9 cellular contexts compared by ENCODE assay signal in the genomic region with DNA sequence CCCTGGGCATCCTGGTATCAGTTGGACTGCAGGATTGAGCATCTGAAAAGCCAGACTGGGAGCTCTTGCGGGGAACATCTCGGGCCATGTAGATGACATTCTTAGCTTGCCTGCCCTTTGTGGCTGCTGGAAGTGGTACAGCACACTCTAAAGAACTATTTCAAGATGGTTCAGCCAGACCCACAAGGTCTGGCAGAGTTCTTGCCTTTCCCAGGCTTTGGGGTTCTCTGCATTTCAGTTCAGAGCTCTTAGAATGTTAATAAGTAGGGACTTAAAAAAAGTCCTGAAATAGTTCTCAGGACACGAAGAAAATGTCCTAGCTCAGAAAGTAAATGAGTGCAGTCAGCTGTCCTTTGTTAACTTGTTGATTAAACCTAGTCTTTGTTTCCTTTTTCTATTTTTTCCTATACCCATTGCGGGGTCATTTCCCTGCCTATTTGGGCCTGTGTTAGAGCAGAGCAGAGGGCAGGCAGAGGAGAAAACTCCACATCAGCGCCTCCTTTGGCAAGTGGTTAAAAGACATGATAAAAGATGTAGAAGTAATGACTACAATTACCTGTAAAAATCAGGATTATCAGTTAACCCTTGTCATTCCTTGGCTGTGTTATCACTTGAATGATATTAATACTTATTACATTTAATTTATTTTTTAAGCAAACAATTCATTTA.
DNase-seq lines count a peak whose midpoint lies in the region; ATAC-seq and TF ChIP-seq lines count a peak whose summit lies in the region.
"Had no signal": no experiment of that assay in that cellular context is flagged by ENCODE, and none has a peak within 500 bp of the region (broad histone marks: within the 10 kb centered on the region; RNA-seq: fewer than 3 reads in every experiment).

No MANE protein-coding gene starts in this region.

- DNase-seq in A673 (ENCODE audit: low spot score) (no peak), GM23338 (ENCODE audit: low spot score) (peak; percentile 81), adipocyte (ENCODE audit: low read depth) (peak; percentile 9), iPS-NIHi11 (ENCODE audit: low spot score) (peak; percentile 41), ecto neural progenitor cell (ENCODE audit: low spot score) (no peak), NCI-H510A (lab: John Stamatoyannopoulos, UW) (no peak)
- DNase-seq in activated CD4-positive, alpha-beta T cell treated with anti-CD3 and anti-CD28 coated beads for 48 hours: no peak
- DNase-seq: NCI-H1092 treated with DMSO at 0.1 percent for 48 hours had no signal

- H3K4me3 ChIP-seq in A673 (ENCODE audit: low read depth, low read length, poor library complexity, severe bottlenecking) (no peak overlapping the region), GM23338 (no peak overlapping the region), adipocyte (ENCODE audit: low read length) (no peak overlapping the region)

- peaks cover 9% of the 10 kb centered on the region for H3K27me3 Mint-ChIP-seq in GM23338 (ENCODE audit: insufficient read depth, low read depth, poor library complexity)

- no peak overlapping the region for H3K4me2 ChIP-seq in GM23338

- intact Hi-C loops in A673 (cut with micrococcal nuclease; ENCODE audit: unreplicated experiment): no loop called here

- no peaks in the 10 kb centered on the region for H3K36me3 Mint-ChIP-seq in GM23338 (ENCODE audit: low read depth)

- no peaks in the 10 kb centered on the region for H3K79me2 ChIP-seq in GM23338 (replicated peaks; ENCODE audit: insufficient read depth)

- no peaks in the 10 kb centered on the region for H3F3A ChIP-seq in GM23338 (replicated peaks; ENCODE audit: low read depth)

- no peak overlapping the region for H3K9ac ChIP-seq in adipocyte (ENCODE audit: low read length)

- no peaks in the 10 kb centered on the region for H3K36me3 ChIP-seq in A673 (ENCODE audit: insufficient read depth, low read length, poor library complexity, severe bottlenecking)
- no peaks in the 10 kb centered on the region for H3K36me3 ChIP-seq in GM23338 (ENCODE audit: insufficient read depth)
- no peaks in the 10 kb centered on the region for H3K36me3 ChIP-seq in adipocyte (ENCODE audit: control insufficient read depth, insufficient read depth, low read length, severe bottlenecking)

- POLR2A ChIA-PET in A673 (lab: Charles Lee; ENCODE audit: low non-redundant PET): no interaction called here

- CTCF ChIA-PET in A673 (lab: Charles Lee): no interaction called here

- no peaks in the 10 kb centered on the region for H3K4me1 ChIP-seq in A673 (ENCODE audit: insufficient read depth, low read length, poor library complexity, severe bottlenecking)
- peaks cover 14% of the 10 kb centered on the region for H3K4me1 ChIP-seq in GM23338 (ENCODE audit: insufficient read depth)
- H3K4me1 ChIP-seq in adipocyte (ENCODE audit: control insufficient read depth, insufficient read depth, low read length): peaks cover 4% of the 10 kb centered on the region

- no TSS peak for BruUV-seq in A673 (replicated peaks; lab: Mats Ljungman, UMichigan)

- peak overlapping the region; percentile 60 for H2AFZ ChIP-seq in GM23338

- peaks cover 17% of the 10 kb centered on the region for H3K4me1 Mint-ChIP-seq in GM23338

- H3K4me3 Mint-ChIP-seq in GM23338: no peak overlapping the region

- no peaks in the 10 kb centered on the region for H3K9me3 Mint-ChIP-seq in GM23338

- no peaks in the 10 kb centered on the region for H3K9me2 ChIP-seq in GM23338 (ENCODE audit: insufficient read depth)

- H3K9me3 ChIP-seq in A673 (ENCODE audit: low read depth, low read length, poor library complexity, severe bottlenecking) (no peaks in the 10 kb centered on the region), adipocyte (ENCODE audit: control insufficient read depth, low read length) (no peaks in the 10 kb centered on the region)

- ATAC-seq in GM23338: peak; percentile 19
- no peak for ATAC-seq in GM19023 (IDR thresholded peaks at IDR 0.05; ENCODE audit: unreplicated experiment)

- no peaks in the 10 kb centered on the region for H4K20me1 ChIP-seq in GM23338 (replicated peaks; ENCODE audit: insufficient read depth)

- H3K27me3 ChIP-seq in A673 (replicated peaks; ENCODE audit: insufficient read depth, low read depth, low read length, poor library complexity) (no peaks in the 10 kb centered on the region), GM23338 (ENCODE audit: insufficient read depth) (no peaks in the 10 kb centered on the region), adipocyte (replicated peaks; ENCODE audit: control insufficient read depth, insufficient read depth, low read length) (peaks cover 3% of the 10 kb centered on the region)

- TF ChIP-seq CTCF in A673 (conservative IDR thresholded peaks at IDR 0.05; ENCODE audit: low read depth, low read length) (peak; percentile 51), GM23338 (conservative IDR thresholded peaks at IDR 0.05; ENCODE audit: low read depth in 2 of 2) (peak; percentile 57 to 61)

- H3K27ac Mint-ChIP-seq in GM23338: no peak overlapping the region

- H3K27ac ChIP-seq in A673 (ENCODE audit: low read depth, low read length, poor library complexity, severe bottlenecking): no peak overlapping the region
- no peak overlapping the region for H3K27ac ChIP-seq in GM23338 (ENCODE audit: low read depth)

TF ChIP-seq in GM23338, 12 proteins besides CTCF, POLR2A, EP300 and RAD21 (continues in another document):
- TF ChIP-seq POLR2AphosphoS5 (IDR thresholded peaks at IDR 0.05; ENCODE audit: low read depth): no peak
- no peak for TF ChIP-seq ZNF114 (CRISPR knock-in tag; IDR thresholded peaks at IDR 0.05)
- TF ChIP-seq ZNF331 (CRISPR knock-in tag; IDR thresholded peaks at IDR 0.05; ENCODE audit: low read depth): no peak
- TF ChIP-seq EZH2phosphoT487 (IDR thresholded peaks at IDR 0.05; ENCODE audit: unreplicated experiment): no peak
- TF ChIP-seq, protein P1, sequence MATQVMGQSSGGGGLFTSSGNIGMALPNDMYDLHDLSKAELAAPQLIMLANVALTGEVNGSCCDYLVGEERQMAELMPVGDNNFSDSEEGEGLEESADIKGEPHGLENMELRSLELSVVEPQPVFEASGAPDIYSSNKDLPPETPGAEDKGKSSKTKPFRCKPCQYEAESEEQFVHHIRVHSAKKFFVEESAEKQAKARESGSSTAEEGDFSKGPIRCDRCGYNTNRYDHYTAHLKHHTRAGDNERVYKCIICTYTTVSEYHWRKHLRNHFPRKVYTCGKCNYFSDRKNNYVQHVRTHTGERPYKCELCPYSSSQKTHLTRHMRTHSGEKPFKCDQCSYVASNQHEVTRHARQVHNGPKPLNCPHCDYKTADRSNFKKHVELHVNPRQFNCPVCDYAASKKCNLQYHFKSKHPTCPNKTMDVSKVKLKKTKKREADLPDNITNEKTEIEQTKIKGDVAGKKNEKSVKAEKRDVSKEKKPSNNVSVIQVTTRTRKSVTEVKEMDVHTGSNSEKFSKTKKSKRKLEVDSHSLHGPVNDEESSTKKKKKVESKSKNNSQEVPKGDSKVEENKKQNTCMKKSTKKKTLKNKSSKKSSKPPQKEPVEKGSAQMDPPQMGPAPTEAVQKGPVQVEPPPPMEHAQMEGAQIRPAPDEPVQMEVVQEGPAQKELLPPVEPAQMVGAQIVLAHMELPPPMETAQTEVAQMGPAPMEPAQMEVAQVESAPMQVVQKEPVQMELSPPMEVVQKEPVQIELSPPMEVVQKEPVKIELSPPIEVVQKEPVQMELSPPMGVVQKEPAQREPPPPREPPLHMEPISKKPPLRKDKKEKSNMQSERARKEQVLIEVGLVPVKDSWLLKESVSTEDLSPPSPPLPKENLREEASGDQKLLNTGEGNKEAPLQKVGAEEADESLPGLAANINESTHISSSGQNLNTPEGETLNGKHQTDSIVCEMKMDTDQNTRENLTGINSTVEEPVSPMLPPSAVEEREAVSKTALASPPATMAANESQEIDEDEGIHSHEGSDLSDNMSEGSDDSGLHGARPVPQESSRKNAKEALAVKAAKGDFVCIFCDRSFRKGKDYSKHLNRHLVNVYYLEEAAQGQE (IDR thresholded peaks at IDR 0.05; ENCODE audit: unreplicated experiment): no peak
- no peak for TF ChIP-seq STAT1 (IDR thresholded peaks at IDR 0.05; ENCODE audit: unreplicated experiment)
- no peak for TF ChIP-seq JUNB (IDR thresholded peaks at IDR 0.05; ENCODE audit: unreplicated experiment)

Comparison
In these comparisons a context has a peak if more than half of its experiments do, and no peak if none do; other contexts are left out.
1. DNase-seq: peak in GM23338 (single experiment), adipocyte (single experiment) and iPS-NIHi11 (single experiment); none in A673 (single experiment), ecto neural progenitor cell (single experiment), activated CD4-positive, alpha-beta T cell treated with anti-CD3 and anti-CD28 coated beads for 48 hours (single experiment) and NCI-H510A (single experiment).